1 cellular context compared by ENCODE assay signal in the genomic region with DNA sequence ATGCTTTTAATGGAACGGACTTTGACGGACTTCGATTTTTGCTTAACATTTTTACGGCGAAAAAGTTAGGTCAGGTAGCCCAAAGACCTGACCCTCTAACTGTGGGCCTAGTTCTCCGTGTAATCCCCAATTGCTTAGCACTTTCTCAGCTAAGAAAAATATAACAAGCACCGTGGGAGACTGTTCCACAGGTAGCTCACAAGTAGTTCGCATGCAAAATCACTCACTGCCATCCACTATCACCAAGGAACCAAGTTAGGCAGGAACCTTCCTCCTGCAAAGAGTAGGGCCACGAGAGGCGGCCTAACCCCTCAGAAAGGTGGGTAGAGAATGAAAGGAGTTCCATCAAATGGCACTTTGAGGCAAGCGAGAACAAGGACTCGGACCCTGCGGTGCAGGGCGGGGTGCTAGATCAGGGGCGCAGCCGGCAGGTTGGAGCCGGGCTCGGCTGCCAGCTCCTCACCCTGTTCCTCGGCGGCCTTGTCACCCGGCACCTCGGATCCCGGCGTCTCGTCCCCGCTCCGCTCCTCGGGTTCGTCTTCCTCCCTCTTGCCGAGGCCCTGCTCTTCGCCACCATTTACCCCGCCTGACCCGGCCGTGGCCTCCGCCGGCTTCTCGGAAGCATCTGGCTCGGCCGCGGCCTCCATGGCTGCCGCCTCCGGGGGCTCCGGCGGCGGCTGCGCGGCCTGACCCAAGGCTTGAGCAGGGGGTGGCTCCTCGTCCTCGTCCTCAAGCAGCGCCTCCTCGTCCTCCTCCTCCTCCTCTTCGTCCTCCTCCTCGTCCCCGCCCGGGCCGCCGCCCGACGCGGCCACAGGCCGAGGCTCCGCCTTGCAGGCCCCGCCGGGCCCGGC.
TF ChIP-seq lines count a peak whose summit lies in the region.

No MANE protein-coding gene starts in this region.

TF ChIP-seq in endothelial cell of umbilical vein, 7 proteins besides CTCF, POLR2A, EP300 and RAD21:
- TF ChIP-seq EZH2 (IDR thresholded peaks at IDR 0.05; ENCODE audit: borderline replicate concordance, low read depth, low read length, severe bottlenecking) (no peak), GATA2 (IDR thresholded peaks at IDR 0.05; ENCODE audit: insufficient read depth, insufficient read length, low read depth, low read length) (no peak), FOS (IDR thresholded peaks at IDR 0.05; ENCODE audit: borderline replicate concordance, insufficient read depth, low read length) (no peak), MYC (IDR thresholded peaks at IDR 0.05; ENCODE audit: low read depth, low read length) (no peak), JUN (IDR thresholded peaks at IDR 0.05; ENCODE audit: borderline replicate concordance, insufficient read depth, insufficient read length, low read depth) (no peak), POLR2AphosphoS5 (IDR thresholded peaks at IDR 0.05; ENCODE audit: insufficient read depth, low read depth, low read length) (no peak)
- TF ChIP-seq, protein P1, sequence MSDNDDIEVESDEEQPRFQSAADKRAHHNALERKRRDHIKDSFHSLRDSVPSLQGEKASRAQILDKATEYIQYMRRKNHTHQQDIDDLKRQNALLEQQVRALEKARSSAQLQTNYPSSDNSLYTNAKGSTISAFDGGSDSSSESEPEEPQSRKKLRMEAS (IDR thresholded peaks at IDR 0.05; ENCODE audit: insufficient read depth, insufficient read length), result no peak
